ENCODE assay signal across 15 cellular contexts in the genomic region with DNA sequence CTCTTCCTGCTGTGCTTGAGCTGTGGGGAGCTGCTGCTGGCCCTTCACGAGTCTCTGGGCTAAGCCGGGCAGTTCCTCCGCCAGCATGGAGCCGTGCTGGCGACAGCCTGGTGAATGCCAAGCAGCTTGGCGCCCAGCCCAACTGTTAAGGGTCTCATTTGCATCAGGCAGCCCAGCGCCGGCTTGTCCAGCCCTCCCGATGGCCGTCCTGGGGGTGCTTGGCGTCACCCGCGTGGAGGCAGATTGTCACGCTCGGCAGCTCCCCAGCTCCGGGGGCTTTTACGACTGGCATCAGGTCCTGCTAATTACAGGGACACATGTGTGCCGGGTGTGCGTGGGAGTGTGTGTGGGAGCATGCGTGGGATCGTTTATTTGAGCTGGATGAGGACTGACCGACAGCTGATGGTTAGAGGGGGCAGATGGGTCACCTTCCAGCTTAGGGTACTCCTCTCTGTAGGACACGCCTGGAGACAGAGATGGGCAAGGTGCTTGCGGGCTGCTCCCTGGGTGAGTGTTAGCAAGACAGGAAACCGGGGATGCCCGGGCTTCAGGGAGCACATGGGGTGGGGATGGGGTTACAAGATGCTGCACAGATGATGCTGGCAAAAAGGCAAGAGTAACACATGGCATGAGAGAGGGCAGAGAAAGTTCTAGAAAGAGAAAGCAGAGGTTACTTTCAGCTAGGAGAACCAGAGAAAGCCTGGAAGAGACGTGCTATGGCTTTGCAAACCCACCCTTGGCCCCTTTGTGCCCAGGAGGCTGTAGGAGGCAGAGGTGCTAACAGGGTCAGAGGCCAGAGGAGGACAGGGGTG.
DNase-seq lines count a peak whose midpoint lies in the region; ATAC-seq lines count a peak whose summit lies in the region.
"Had no signal": no experiment of that assay in that cellular context is flagged by ENCODE, and none has a peak within 500 bp of the region (broad histone marks: within the 10 kb centered on the region; RNA-seq: fewer than 3 reads in every experiment).

No MANE protein-coding gene starts in this region.

- ATAC-seq in HG03378 (IDR thresholded peaks at IDR 0.05; ENCODE audit: unreplicated experiment), result no peak
- ATAC-seq: activated naive CD4-positive, alpha-beta T cell treated with anti-CD3 and anti-CD28 coated beads, Interleukin-2, amount 50 U/mL, for 72 hours; naive thymus-derived CD8-positive, alpha-beta T cell had no signal

- DNase-seq in DMS79 (lab: John Stamatoyannopoulos, UW) (peak; percentile 99), NCI-H2107 (lab: John Stamatoyannopoulos, UW) (peak; percentile 43), SHP77 treated with DMSO at 0.1 percent for 48 hours (lab: John Stamatoyannopoulos, UW) (peak; percentile 46), pons (ENCODE audit: low spot score) (peak; percentile 4), SW 1271 (lab: John Stamatoyannopoulos, UW) (no peak), activated gamma-delta T cell (lab: John Stamatoyannopoulos, UW) (no peak)
- DNase-seq in activated CD4-positive, alpha-beta T cell treated with anti-CD3 and anti-CD28 coated beads, Interleukin-2, amount 50 U/mL, for 1 hour, result no peak
- DNase-seq: activated CD4-positive, CD25-positive, alpha-beta regulatory T cell; activated CD8-positive, alpha-beta memory T cell treated with anti-CD3 and anti-CD28 coated beads, Interleukin-2, amount 50 U/mL, for 4 hours; GDM1; Kasumi-1; naive thymus-derived CD8-positive, alpha-beta T cell; sigmoid colon had no signal

Comparison
In these comparisons a context has a peak if more than half of its experiments do, and no peak if none do; other contexts are left out.
1. DNase-seq: peak in DMS79 (single experiment), NCI-H2107 (single experiment), SHP77 treated with DMSO at 0.1 percent for 48 hours (single experiment) and pons (single experiment); none in activated CD4-positive, alpha-beta T cell treated with anti-CD3 and anti-CD28 coated beads, Interleukin-2, amount 50 U/mL, for 1 hour (single experiment), SW 1271 (0 of 2) and activated gamma-delta T cell (single experiment).